ENCODE assay signal across 27 cellular contexts in the genomic region with DNA sequence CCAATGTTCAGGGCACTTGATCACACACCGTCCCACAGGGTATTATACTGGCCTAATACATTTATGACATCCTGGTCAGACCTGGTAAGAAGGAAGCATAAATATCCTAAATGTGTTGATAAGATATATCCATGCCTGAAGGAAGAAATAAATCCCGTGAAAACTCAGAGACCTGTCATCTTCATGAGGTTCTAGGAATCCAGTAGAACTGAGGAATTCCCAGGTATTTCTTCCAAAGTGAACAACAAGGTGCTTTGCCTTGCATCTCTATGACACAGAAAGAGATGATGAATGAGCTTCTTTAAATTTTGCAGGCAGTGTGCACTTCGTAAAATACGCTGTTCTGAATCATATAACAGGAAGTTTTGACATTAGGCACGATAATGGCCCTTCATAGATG.
DNase-seq lines count a peak whose midpoint lies in the region.
"Had no signal": no experiment of that assay in that cellular context is flagged by ENCODE, and none has a peak within 500 bp of the region (broad histone marks: within the 10 kb centered on the region; RNA-seq: fewer than 3 reads in every experiment).

No MANE protein-coding gene starts in this region.

- no peak overlapping the region for H3K4me2 ChIP-seq in trophoblast cell (ENCODE audit: low read length)
- H3K4me2 ChIP-seq: A549; BLaER1; BLaER1 treated with 17β-estradiol and CSF1 and Interleukin-3, amounts not matched to agents 10 nM and 100 nM had no signal

- no peak overlapping the region for H3K14ac ChIP-seq in trophoblast cell (ENCODE audit: low read length)

- H2BK12ac ChIP-seq in trophoblast cell (ENCODE audit: low read length) = no peak overlapping the region

- H2BK120ac ChIP-seq in trophoblast cell (ENCODE audit: insufficient read depth, low read length, poor library complexity) = no peak overlapping the region

- H3K4ac ChIP-seq in trophoblast cell (ENCODE audit: low read depth, low read length) = no peak overlapping the region

- H3K9me3 ChIP-seq in trophoblast cell (ENCODE audit: insufficient read depth, low read depth, low read length) = no peaks in the 10 kb centered on the region
- H3K9me3 ChIP-seq: A549; BE2C; BLaER1; BLaER1 treated with 17β-estradiol and CSF1 and Interleukin-3, amounts not matched to agents 10 nM and 100 nM; Caco-2 had no signal

- H4K8ac ChIP-seq in trophoblast cell (ENCODE audit: low read depth, low read length) = no peak overlapping the region

- H3K4me3 ChIP-seq in trophoblast cell (ENCODE audit: low read depth, low read length) = no peak overlapping the region
- H3K4me3 ChIP-seq: A549; BLaER1; BLaER1 treated with 17β-estradiol and CSF1 and Interleukin-3, amounts not matched to agents 10 nM and 100 nM had no signal

- WGBS in trophoblast cell (ENCODE audit: extremely low coverage, insufficient coverage, insufficient read length) = no CpG with 5 or more reads among the region's 5 CpGs

- no peak overlapping the region for H2BK5ac ChIP-seq in trophoblast cell (ENCODE audit: low read depth, low read length, poor library complexity)

- no peaks in the 10 kb centered on the region for H3K27me3 ChIP-seq in trophoblast cell (ENCODE audit: insufficient read depth, low read length)
- H3K27me3 ChIP-seq: BLaER1; BLaER1 treated with 17β-estradiol and CSF1 and Interleukin-3, amounts not matched to agents 10 nM and 100 nM had no signal

- no peak overlapping the region for H4K91ac ChIP-seq in trophoblast cell (ENCODE audit: low read depth, low read length)

- no peak overlapping the region for H4K12ac ChIP-seq in trophoblast cell (ENCODE audit: low read depth, low read length)

- H3K36me3 ChIP-seq in trophoblast cell (ENCODE audit: control insufficient read depth in 1 of 2, insufficient read depth in 2 of 2, low read length in 2 of 2) = no peaks in the 10 kb centered on the region
- H3K36me3 ChIP-seq: BE2C; BLaER1; BLaER1 treated with 17β-estradiol and CSF1 and Interleukin-3, amounts not matched to agents 10 nM and 100 nM had no signal

- no peak overlapping the region for H2AFZ ChIP-seq in trophoblast cell (ENCODE audit: insufficient read depth, low read length, poor library complexity)

- H3K27ac ChIP-seq in trophoblast cell (ENCODE audit: low read depth, low read length) = no peak overlapping the region
- H3K27ac ChIP-seq: 22Rv1; A549; BLaER1; BLaER1 treated with 17β-estradiol and CSF1 and Interleukin-3, amounts not matched to agents 10 nM and 100 nM; C4-2B had no signal

- no peak overlapping the region for H2AK5ac ChIP-seq in trophoblast cell (ENCODE audit: low read length)

- no peak overlapping the region for H3K9ac ChIP-seq in trophoblast cell (ENCODE audit: low read length)
- H3K9ac ChIP-seq: BLaER1; BLaER1 treated with 17β-estradiol and CSF1 and Interleukin-3, amounts not matched to agents 10 nM and 100 nM had no signal

- DNase-seq in trophoblast cell (peak; percentile 65 to 96), DMS153 treated with DMSO at 0.1 percent for 48 hours (lab: John Stamatoyannopoulos, UW; ENCODE audit: unreplicated experiment) (no peak)
- DNase-seq: 8988T; ACHN; AML-193; BE2C; C1 segment of cervical spinal cord; Caco-2; Calu3; CD4-positive, alpha-beta memory T cell; CD4-positive, alpha-beta T cell; CD4-positive, CD25-positive, alpha-beta regulatory T cell; CD8-positive, alpha-beta memory T cell; CD8-positive, alpha-beta T cell; COR-L47; DMS 273 treated with DMSO at 0.1 percent for 48 hours; DMS153; DMS53; DMS79; DMS79 treated with DMSO at 0.1 percent for 48 hours; DND-41; EL had no signal

- no peak overlapping the region for H3K18ac ChIP-seq in trophoblast cell (ENCODE audit: low read length)

- no peak overlapping the region for H3K23ac ChIP-seq in trophoblast cell (ENCODE audit: low read length)

- H3K4me1 ChIP-seq in trophoblast cell (ENCODE audit: control insufficient read depth in 1 of 2, insufficient read depth in 2 of 2, low read length in 2 of 2) = no peaks in the 10 kb centered on the region
- H3K4me1 ChIP-seq: A549; BE2C; BLaER1; BLaER1 treated with 17β-estradiol and CSF1 and Interleukin-3, amounts not matched to agents 10 nM and 100 nM; Caco-2 had no signal

- H3K79me1 ChIP-seq in trophoblast cell (ENCODE audit: low read length) = no peaks in the 10 kb centered on the region

- H3K79me2 ChIP-seq in trophoblast cell (ENCODE audit: control insufficient read depth, insufficient read depth, low read length, poor library complexity) = no peaks in the 10 kb centered on the region
